Comparison of ENCODE assay signal across 27 cellular contexts in the genomic region with DNA sequence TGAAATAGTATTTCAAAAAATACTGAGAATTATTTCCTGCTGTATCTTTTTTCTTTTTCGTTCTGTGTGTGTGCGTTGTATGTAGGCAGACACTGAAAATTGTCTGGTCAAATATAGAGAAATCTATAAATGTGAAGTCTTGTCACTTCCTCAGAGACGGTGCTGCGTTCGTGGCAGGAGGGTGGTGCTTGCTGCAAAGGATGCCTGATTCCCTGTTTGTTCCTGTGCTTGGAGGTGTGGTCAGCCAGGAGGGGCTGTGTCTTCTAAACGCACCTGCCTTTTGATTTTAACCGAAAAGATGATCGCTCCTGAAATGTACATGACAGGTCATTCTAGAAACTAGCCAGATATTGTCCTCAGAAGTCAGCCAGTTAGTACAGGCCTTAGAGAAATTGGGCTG.
"Had no signal": no experiment of that assay in that cellular context is flagged by ENCODE, and none has a peak within 500 bp of the region (broad histone marks: within the 10 kb centered on the region; RNA-seq: fewer than 3 reads in every experiment).

No MANE protein-coding gene starts in this region.

- H3K27ac Mint-ChIP-seq: activated CD4-positive, alpha-beta memory T cell treated with anti-CD3 and anti-CD28 coated beads, Interleukin-2, amount 10 ng/mL, durations not matched to agents 7 days and 5 days; activated naive CD4-positive, alpha-beta T cell treated with anti-CD3 and anti-CD28 coated beads, Interleukin-2, amount 50 U/mL, for 24 hours; activated T-cell treated with anti-CD3 and anti-CD28 coated beads, Interleukin-2, amount 50 U/mL, for 72 hours; activated T-helper 2 cell treated with anti-CD3 and anti-CD28 coated beads, Interferon-gamma antibody, Interleukin-2, Interleukin-4, amounts not matched to agents 10 μg/mL and 5 μg/mL and 100 μg/mL, durations not matched to agents 14 hours and 24 hours and 36 hours; T-cell had no signal

- H3K27ac ChIP-seq: breast epithelium, SK-N-MC had no signal

- H3K27me3 Mint-ChIP-seq: activated CD4-positive, alpha-beta memory T cell treated with anti-CD3 and anti-CD28 coated beads, Interleukin-2, amount 10 ng/mL, durations not matched to agents 7 days and 5 days; activated naive CD4-positive, alpha-beta T cell treated with anti-CD3 and anti-CD28 coated beads, Interleukin-2, amount 50 U/mL, for 24 hours; T-cell had no signal

- ATAC-seq: activated T-cell treated with anti-CD3 and anti-CD28 coated beads, Interleukin-2, amount 50 U/mL, for 72 hours; Panc1; Right ventricle myocardium inferior; T-cell had no signal

- DNase-seq: activated CD4-positive, alpha-beta memory T cell treated with anti-CD3 and anti-CD28 coated beads, Interleukin-2, amount 10 ng/mL, durations not matched to agents 7 days and 5 days; activated CD4-positive, alpha-beta T cell treated with anti-CD3 and anti-CD28 coated beads, Interleukin-2, amount 50 U/mL, for 1 hour; activated CD4-positive, CD25-positive, alpha-beta regulatory T cell; activated gamma-delta T cell treated with Interleukin-2 at 50 U/mL for 16 hours; activated T-cell treated with anti-CD3 and anti-CD28 coated beads for 4 hours; activated T-cell treated with anti-CD3 and anti-CD28 coated beads, Interleukin-2, amount 50 U/mL, for 72 hours; MM.1S; NCI-H1105; NCI-H1436; NCI-H1694 treated with DMSO at 0.1 percent for 48 hours; NCI-H2029 treated with DMSO at 0.1 percent for 48 hours; NCI-H345; NCI-H510A; NCI-H526 treated with DMSO at 0.1 percent for 48 hours; NCI-H82; OCI-M1; RPMI8226; T-cell; T-helper 2 cell; T1000 had no signal

- H3K4me3 Mint-ChIP-seq: activated CD4-positive, alpha-beta memory T cell treated with anti-CD3 and anti-CD28 coated beads, Interleukin-2, amount 10 ng/mL, durations not matched to agents 7 days and 5 days; activated naive CD4-positive, alpha-beta T cell treated with anti-CD3 and anti-CD28 coated beads, Interleukin-2, amount 50 U/mL, for 24 hours; activated T-cell treated with anti-CD3 and anti-CD28 coated beads, Interleukin-2, amount 50 U/mL, for 72 hours; T-cell had no signal

- H3K9me3 Mint-ChIP-seq: activated CD4-positive, alpha-beta memory T cell treated with anti-CD3 and anti-CD28 coated beads, Interleukin-2, amount 10 ng/mL, durations not matched to agents 7 days and 5 days; activated naive CD4-positive, alpha-beta T cell treated with anti-CD3 and anti-CD28 coated beads, Interleukin-2, amount 50 U/mL, for 24 hours; activated T-cell treated with anti-CD3 and anti-CD28 coated beads, Interleukin-2, amount 50 U/mL, for 72 hours; activated T-helper 2 cell treated with anti-CD3 and anti-CD28 coated beads, Interferon-gamma antibody, Interleukin-2, Interleukin-4, amounts not matched to agents 10 μg/mL and 5 μg/mL and 100 μg/mL, durations not matched to agents 14 hours and 24 hours and 36 hours; T-cell had no signal

- H3K4me3 ChIP-seq: breast epithelium, SK-N-MC had no signal

- H3K4me1 Mint-ChIP-seq: activated naive CD4-positive, alpha-beta T cell treated with anti-CD3 and anti-CD28 coated beads, Interleukin-2, amount 50 U/mL, for 24 hours; T-cell had no signal

- FAIRE-seq: TTC549 had no signal

- H3K4me1 ChIP-seq: breast epithelium had no signal

- H3K9me3 ChIP-seq: breast epithelium had no signal

- H3K27me3 ChIP-seq: breast epithelium had no signal
